21 cellular contexts compared by ENCODE assay signal in the genomic region with DNA sequence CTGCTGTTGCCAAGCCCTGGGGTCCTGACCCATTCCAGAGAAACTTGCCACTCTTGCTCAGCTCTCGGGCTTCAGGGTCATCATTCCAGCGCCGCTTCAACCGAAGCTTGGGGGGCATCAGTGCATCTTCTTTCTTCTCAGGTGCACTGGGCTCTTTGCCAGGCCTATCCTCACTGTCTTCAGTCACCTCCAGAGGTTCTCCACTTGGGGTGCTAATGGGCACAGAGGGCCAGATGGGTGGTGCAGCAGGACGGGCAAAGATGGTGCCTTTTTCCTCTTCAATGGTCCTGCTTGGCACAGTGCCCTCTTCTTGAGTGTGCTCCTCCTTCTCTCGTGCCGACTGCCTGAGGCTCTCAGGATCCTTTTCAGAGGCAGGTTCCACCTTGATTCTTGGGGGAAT. TPM values are rescaled to one million over a fixed set of nuclear protein-coding genes. Genes with fewer than 3 reads are reported as not detected.
A peak's percentile ranks its signal among the peaks of the same experiment; 100 is the strongest.
DNase-seq lines count a peak whose midpoint lies in the region; ATAC-seq, FAIRE-seq and TF ChIP-seq lines count a peak whose summit lies in the region.
"Had no signal": no experiment of that assay in that cellular context is flagged by ENCODE, and none has a peak within 500 bp of the region (broad histone marks: within the 10 kb centered on the region; RNA-seq: fewer than 3 reads in every experiment).

No MANE protein-coding gene starts in this region.

- intact Hi-C loops in HepG2 (cut with micrococcal nuclease; ENCODE audit: unreplicated experiment) = no loop called here
- intact Hi-C loops in right lobe of liver (cut with DNase I) = no loop called here
- intact Hi-C loops in Right ventricle myocardium inferior (cut with DNase I) = no loop called here
- intact Hi-C loops in naive thymus-derived CD4-positive, alpha-beta T cell (cut with micrococcal nuclease) = no loop called here
- intact Hi-C loops in head of caudate nucleus (cut with DNase I) = no loop called here

- no peak for TF ChIP-seq POLR2A in HepG2 (IDR thresholded peaks at IDR 0.05; ENCODE audit: insufficient read depth in 1 of 2, low read depth in 2 of 2, low read length in 2 of 2)
- no peak for TF ChIP-seq POLR2A in right lobe of liver (IDR thresholded peaks at IDR 0.05)

- WGBS in HepG2 (ENCODE audit: low lambda C conversion rate) = 92% methylated on average over 7 of the region's 7 CpGs
- WGBS in right lobe of liver (ENCODE audit: insufficient coverage, low coverage, low lambda C conversion rate, missing lambda C conversion rate) = 100% methylated on average over 4 of the region's 7 CpGs

- H3K27ac ChIP-seq in HepG2 (ENCODE audit: extremely low read length, insufficient read depth, low read length) (no peak overlapping the region), right lobe of liver (no peak overlapping the region)
- H3K27ac ChIP-seq in naive thymus-derived CD4-positive, alpha-beta T cell (ENCODE audit: low read depth, low read length) = no peak overlapping the region
- H3K27ac ChIP-seq: coronary artery, heart right ventricle, pancreas had no signal

- DNase-seq in HepG2 (ENCODE audit: low spot score) = no peak
- no peak for DNase-seq in right lobe of liver
- peak; percentile 49 for DNase-seq in NCI-H2171 (lab: John Stamatoyannopoulos, UW)
- no peak for DNase-seq in central memory CD8-positive, alpha-beta T cell (ENCODE audit: low spot score in 2 of 2)
- DNase-seq in Right ventricle myocardium inferior (ENCODE audit: missing footprints) = no peak
- no peak for DNase-seq in NCI-H1417 treated with DMSO at 0.1 percent for 48 hours (lab: John Stamatoyannopoulos, UW)
- no peak for DNase-seq in naive thymus-derived CD4-positive, alpha-beta T cell
- no peak for DNase-seq in head of caudate nucleus
- DNase-seq: activated CD4-positive, alpha-beta T cell treated with anti-CD3 and anti-CD28 coated beads for 4 hours; amygdala; heart right ventricle; kidney glomerular epithelial cell; NCI-H1105; pancreas; stimulated activated naive CD8-positive, alpha-beta T cell treated with anti-CD3 and anti-CD28 coated beads, Interleukin-15, amount 100 ng/mL, for 72 hours had no signal

- CTCF ChIA-PET in HepG2 (lab: Yijun Ruan, JAX; ENCODE audit: low intra/inter-chr PET ratio, low total read pairs) = no interaction called here
- CTCF ChIA-PET in naive thymus-derived CD4-positive, alpha-beta T cell (lab: Charles Lee) = no interaction called here

- no peaks in the 10 kb centered on the region for H3K9me3 Mint-ChIP-seq in central memory CD8-positive, alpha-beta T cell
- no peaks in the 10 kb centered on the region for H3K9me3 Mint-ChIP-seq in naive thymus-derived CD4-positive, alpha-beta T cell
- H3K9me3 Mint-ChIP-seq: stimulated activated naive CD8-positive, alpha-beta T cell treated with anti-CD3 and anti-CD28 coated beads, Interleukin-15, amount 100 ng/mL, for 72 hours; T-helper 2 cell treated with Interferon-gamma antibody and Interleukin-4, amounts not matched to agents 5 μg/mL and 100 μg/mL, for 36 hours had no signal

- peaks cover 56% of the 10 kb centered on the region for H3K36me3 Mint-ChIP-seq in central memory CD8-positive, alpha-beta T cell (ENCODE audit: insufficient read depth)
- peaks cover 24 to 63% (median 40%) of the 10 kb centered on the region in 5 donors for H3K36me3 Mint-ChIP-seq in naive thymus-derived CD4-positive, alpha-beta T cell

- peak overlapping the region; percentile 31 for H3K27ac Mint-ChIP-seq in central memory CD8-positive, alpha-beta T cell (ENCODE audit: low read depth)
- H3K27ac Mint-ChIP-seq in naive thymus-derived CD4-positive, alpha-beta T cell = peak overlapping the region in 1 of 9 donors; percentile 54

- no peak overlapping the region for H3K9ac ChIP-seq in HepG2 (ENCODE audit: insufficient read depth, low read depth, low read length)

- ATAC-seq in HepG2 (peak; percentile 28; the same call in 1 of the 3 replicates), right lobe of liver (no peak), Right ventricle myocardium inferior (no peak)
- no peak for ATAC-seq in central memory CD8-positive, alpha-beta T cell (replicated peaks; ENCODE audit: extremely low read depth, poor library complexity, severe bottlenecking)
- no peak for ATAC-seq in naive thymus-derived CD4-positive, alpha-beta T cell
- ATAC-seq: heart right ventricle; pancreas; stimulated activated naive CD8-positive, alpha-beta T cell treated with anti-CD3 and anti-CD28 coated beads, Interleukin-15, amount 100 ng/mL, for 72 hours had no signal

- H3K4me1 Mint-ChIP-seq in central memory CD8-positive, alpha-beta T cell = peaks cover 59% of the 10 kb centered on the region
- H3K4me1 Mint-ChIP-seq in naive thymus-derived CD4-positive, alpha-beta T cell = peaks cover 26 to 67% (median 47%) of the 10 kb centered on the region in 7 donors

- no peaks in the 10 kb centered on the region for H3K79me2 ChIP-seq in HepG2 (ENCODE audit: insufficient read depth, low read length)

- H4K20me1 ChIP-seq in HepG2 (ENCODE audit: insufficient read depth, low read length) = no peaks in the 10 kb centered on the region

- no peaks in the 10 kb centered on the region for H3K27me3 ChIP-seq in HepG2 (ENCODE audit: control insufficient read depth in 1 of 2, insufficient read depth in 2 of 2, low read length in 2 of 2)
- H3K27me3 ChIP-seq in right lobe of liver = no peaks in the 10 kb centered on the region
- H3K27me3 ChIP-seq in naive thymus-derived CD4-positive, alpha-beta T cell (ENCODE audit: control insufficient read depth in 2 of 2, insufficient read depth in 2 of 2, low read length in 2 of 2) = no peaks in the 10 kb centered on the region
- H3K27me3 ChIP-seq: heart right ventricle, pancreas had no signal

- no peak overlapping the region for H2AFZ ChIP-seq in HepG2 (ENCODE audit: low read length)

- H3K4me1 ChIP-seq in HepG2 (ENCODE audit: insufficient read depth, low read length) (no peaks in the 10 kb centered on the region), right lobe of liver (no peaks in the 10 kb centered on the region)
- no peaks in the 10 kb centered on the region for H3K4me1 ChIP-seq in naive thymus-derived CD4-positive, alpha-beta T cell (ENCODE audit: control insufficient read depth in 2 of 2, insufficient read depth in 2 of 2, low read length in 2 of 2)
- H3K4me1 ChIP-seq: pancreas had no signal

- no peak for TF ChIP-seq EP300 in HepG2 (IDR thresholded peaks at IDR 0.05; ENCODE audit: low read depth in 2 of 2, low read length in 2 of 2)
- no peak for TF ChIP-seq EP300 in HepG2 (CRISPR knock-in tag; IDR thresholded peaks at IDR 0.05; ENCODE audit: borderline replicate concordance)

- H3K27me3 Mint-ChIP-seq in central memory CD8-positive, alpha-beta T cell = no peaks in the 10 kb centered on the region
- H3K27me3 Mint-ChIP-seq in naive thymus-derived CD4-positive, alpha-beta T cell = no peaks in the 10 kb centered on the region
- H3K27me3 Mint-ChIP-seq: stimulated activated naive CD8-positive, alpha-beta T cell treated with anti-CD3 and anti-CD28 coated beads, Interleukin-15, amount 100 ng/mL, for 72 hours had no signal

- TF ChIP-seq CTCF in HepG2 (CRISPR knock-in tag; IDR thresholded peaks at IDR 0.05) = no peak
- no peak for TF ChIP-seq CTCF in right lobe of liver (IDR thresholded peaks at IDR 0.05)

- H3K4me2 ChIP-seq in HepG2 (ENCODE audit: low read depth, low read length) = no peak overlapping the region
- H3K4me2 ChIP-seq: smooth muscle cell had no signal

- FAIRE-seq in HepG2 (lab: Jason Lieb, UNC) = no peak
- FAIRE-seq: D721Med, pancreas had no signal

- BruUV-seq in HepG2 (replicated peaks; lab: Mats Ljungman, UMichigan) = no TSS peak

- in situ Hi-C loops in HepG2 (cut with HindIII; ENCODE audit: extremely low pct_ligation_motif_present, low pct_unique_long_range_greater_than_20kb) = no loop called here

- TF ChIP-seq RAD21 in HepG2 (CRISPR knock-in tag; IDR thresholded peaks at IDR 0.05) = no peak

- H3K4me3 ChIP-seq in HepG2 (replicated peaks in 1 of 3; ENCODE audit: insufficient read depth in 1 of 3, low read depth in 2 of 3, low read length in 3 of 3) (no peak overlapping the region), right lobe of liver (no peak overlapping the region)
- no peak overlapping the region for H3K4me3 ChIP-seq in naive thymus-derived CD4-positive, alpha-beta T cell (ENCODE audit: low read length)
- H3K4me3 ChIP-seq: coronary artery, heart right ventricle, pancreas, smooth muscle cell had no signal

- no peaks in the 10 kb centered on the region for H3K9me3 ChIP-seq in HepG2 (ENCODE audit: low read length)
- H3K9me3 ChIP-seq in right lobe of liver = no peaks in the 10 kb centered on the region
- H3K9me3 ChIP-seq in naive thymus-derived CD4-positive, alpha-beta T cell (ENCODE audit: control insufficient read depth in 2 of 3, low read length in 3 of 3) = no peaks in the 10 kb centered on the region
- H3K9me3 ChIP-seq: heart right ventricle, pancreas had no signal

- POLR2A ChIA-PET in HepG2 (lab: Yijun Ruan, JAX) = interaction anchor here (1.2 kb wide), 1 partner anchor 14 kb away, joined by 3 read pairs; no protein-coding TSS in a partner anchor
- POLR2A ChIA-PET in naive thymus-derived CD4-positive, alpha-beta T cell (lab: Charles Lee) = no interaction called here

- H3K4me3 Mint-ChIP-seq in central memory CD8-positive, alpha-beta T cell = no peak overlapping the region
- no peak overlapping the region for H3K4me3 Mint-ChIP-seq in naive thymus-derived CD4-positive, alpha-beta T cell
- H3K4me3 Mint-ChIP-seq: stimulated activated naive CD8-positive, alpha-beta T cell treated with anti-CD3 and anti-CD28 coated beads, Interleukin-15, amount 100 ng/mL, for 72 hours; T-helper 2 cell treated with Interferon-gamma antibody and Interleukin-4, amounts not matched to agents 5 μg/mL and 100 μg/mL, for 36 hours had no signal

- H3K36me3 ChIP-seq in HepG2 (replicated peaks in 1 of 2; ENCODE audit: control insufficient read depth in 1 of 2, insufficient read depth in 2 of 2, low read length in 2 of 2) (peaks cover 14 to 36% of the 10 kb centered on the region in 2 experiments; a peak in 3 of 5 replicates), right lobe of liver (peaks cover 0 to 40% (median 2%) of the 10 kb centered on the region in 4 donors)
- peaks cover 6 to 58% (median 18%) of the 10 kb centered on the region in 3 experiments for H3K36me3 ChIP-seq in naive thymus-derived CD4-positive, alpha-beta T cell (ENCODE audit: control insufficient read depth in 2 of 3, insufficient read depth in 3 of 3, low read length in 3 of 3)

RNA-seq across cellular contexts. Expression of a gene that starts 13.3 kb away (rescaled TPM):
- total RNA-seq in HepG2 (2016; rRNA removed; fragmentation: Illumina TruSeq; extraction: Trizol) (5.8 and 8.5 TPM in 2 replicates), right lobe of liver (1 to 10 TPM; 4.9 to 7.8 (median 6.5) TPM), Right ventricle myocardium inferior (16.9 TPM)
- 0.81 and 1.4 TPM in 2 replicates for total RNA-seq in HepG2 (2016; cell fraction: cytosol; rRNA removed; fragmentation: Illumina TruSeq; extraction: Trizol; ENCODE audit: low read depth)
- 5.7 and 7.6 TPM in 2 replicates for total RNA-seq in HepG2 (2016; cell fraction: insoluble cytoplasmic fraction; rRNA removed; fragmentation: Illumina TruSeq; extraction: Trizol)
- total RNA-seq in HepG2 (2016; cell fraction: membrane; rRNA removed; fragmentation: Illumina TruSeq; extraction: Trizol) = 4.0 and 4.1 TPM in 2 replicates
- 8.1 and 8.4 TPM in 2 replicates for total RNA-seq in HepG2 (2016; cell fraction: nucleus; rRNA removed; fragmentation: Illumina TruSeq; extraction: Trizol)
- 4.2 and 4.6 TPM in 2 replicates for polyA plus RNA-seq in HepG2 (2011; rRNA removed)
- 2.6 and 3.2 TPM in 2 replicates for polyA plus RNA-seq in HepG2 (2011; cell fraction: cytosol; rRNA removed)
- polyA plus RNA-seq in HepG2 (2011; cell fraction: nucleus; rRNA removed) = 4.0 and 5.1 TPM in 2 replicates
- polyA plus RNA-seq in HepG2 (2012) = 4.8 and 4.9 TPM in 2 replicates
- polyA plus RNA-seq in HepG2 (2016; cell fraction: cytosol; fragmentation: Illumina TruSeq; extraction: Trizol; ENCODE audit: low read depth) = 0.11 and 0.12 TPM in 2 replicates
- polyA plus RNA-seq in HepG2 (2016; cell fraction: insoluble cytoplasmic fraction; fragmentation: Illumina TruSeq; extraction: Trizol; ENCODE audit: low read depth) = 6.3 and 6.4 TPM in 2 replicates
- polyA plus RNA-seq in HepG2 (2016; cell fraction: membrane; fragmentation: Illumina TruSeq; extraction: Trizol; ENCODE audit: low read depth) = 0.88 and 1.1 TPM in 2 replicates
- 7.2 and 7.6 TPM in 2 replicates for polyA plus RNA-seq in HepG2 (2016; cell fraction: nucleus; fragmentation: Illumina TruSeq; extraction: Trizol; ENCODE audit: insufficient read depth, low read depth)
- 11.8 and 25.1 TPM in 2 replicates for polyA minus RNA-seq in HepG2 (2011; rRNA and poly(A)+ RNA removed; ENCODE audit: low replicate concordance)
- polyA minus RNA-seq in HepG2 (2011; cell fraction: cytosol; rRNA and poly(A)+ RNA removed) = 6.7 and 7.9 TPM in 2 replicates
- polyA minus RNA-seq in HepG2 (2011; cell fraction: nucleus; rRNA and poly(A)+ RNA removed) = 14.3 and 14.7 TPM in 2 replicates
- total RNA-seq in naive thymus-derived CD4-positive, alpha-beta T cell = 10 to 100 TPM; 31.5 to 72.4 (median 53.3) TPM
- 1 to 10 TPM; 4.5 to 5.7 TPM for polyA plus RNA-seq in naive thymus-derived CD4-positive, alpha-beta T cell

RNA-seq across cellular contexts. Expression of a gene that starts 25.2 kb away (rescaled TPM):
- total RNA-seq in HepG2 (2016; rRNA removed; fragmentation: Illumina TruSeq; extraction: Trizol) (not detected in 2 replicates), right lobe of liver (not detected), Right ventricle myocardium inferior (not detected)
- total RNA-seq in HepG2 (2016; cell fraction: cytosol; rRNA removed; fragmentation: Illumina TruSeq; extraction: Trizol; ENCODE audit: low read depth) = not detected in 2 replicates
- total RNA-seq in HepG2 (2016; cell fraction: insoluble cytoplasmic fraction; rRNA removed; fragmentation: Illumina TruSeq; extraction: Trizol) = not detected in 2 replicates
- not detected in 2 replicates for total RNA-seq in HepG2 (2016; cell fraction: membrane; rRNA removed; fragmentation: Illumina TruSeq; extraction: Trizol)
- total RNA-seq in HepG2 (2016; cell fraction: nucleus; rRNA removed; fragmentation: Illumina TruSeq; extraction: Trizol) = not detected in 2 replicates
- not detected in 2 replicates for polyA plus RNA-seq in HepG2 (2011; rRNA removed)
- polyA plus RNA-seq in HepG2 (2011; cell fraction: cytosol; rRNA removed) = not detected in 2 replicates
- not detected in 2 replicates for polyA plus RNA-seq in HepG2 (2011; cell fraction: nucleus; rRNA removed)
- polyA plus RNA-seq in HepG2 (2012) = not detected in 2 replicates
- not detected in 2 replicates for polyA plus RNA-seq in HepG2 (2016; cell fraction: cytosol; fragmentation: Illumina TruSeq; extraction: Trizol; ENCODE audit: low read depth)
- polyA plus RNA-seq in HepG2 (2016; cell fraction: insoluble cytoplasmic fraction; fragmentation: Illumina TruSeq; extraction: Trizol; ENCODE audit: low read depth) = not detected in 2 replicates
- not detected in 2 replicates for polyA plus RNA-seq in HepG2 (2016; cell fraction: membrane; fragmentation: Illumina TruSeq; extraction: Trizol; ENCODE audit: low read depth)
- not detected in 2 replicates for polyA plus RNA-seq in HepG2 (2016; cell fraction: nucleus; fragmentation: Illumina TruSeq; extraction: Trizol; ENCODE audit: insufficient read depth, low read depth)
- not detected in 2 replicates for polyA minus RNA-seq in HepG2 (2011; rRNA and poly(A)+ RNA removed; ENCODE audit: low replicate concordance)
- polyA minus RNA-seq in HepG2 (2011; cell fraction: cytosol; rRNA and poly(A)+ RNA removed) = not detected in 2 replicates
- polyA minus RNA-seq in HepG2 (2011; cell fraction: nucleus; rRNA and poly(A)+ RNA removed) = not detected in 2 replicates
- total RNA-seq in naive thymus-derived CD4-positive, alpha-beta T cell = not detected
- polyA plus RNA-seq in naive thymus-derived CD4-positive, alpha-beta T cell = not detected
- total RNA-seq: heart right ventricle, NCI-H460, pancreas, smooth muscle cell had no signal
- polyA plus RNA-seq: esophagus, heart right ventricle, smooth muscle cell had no signal
